21 cellular contexts compared by ENCODE assay signal in the genomic region with DNA sequence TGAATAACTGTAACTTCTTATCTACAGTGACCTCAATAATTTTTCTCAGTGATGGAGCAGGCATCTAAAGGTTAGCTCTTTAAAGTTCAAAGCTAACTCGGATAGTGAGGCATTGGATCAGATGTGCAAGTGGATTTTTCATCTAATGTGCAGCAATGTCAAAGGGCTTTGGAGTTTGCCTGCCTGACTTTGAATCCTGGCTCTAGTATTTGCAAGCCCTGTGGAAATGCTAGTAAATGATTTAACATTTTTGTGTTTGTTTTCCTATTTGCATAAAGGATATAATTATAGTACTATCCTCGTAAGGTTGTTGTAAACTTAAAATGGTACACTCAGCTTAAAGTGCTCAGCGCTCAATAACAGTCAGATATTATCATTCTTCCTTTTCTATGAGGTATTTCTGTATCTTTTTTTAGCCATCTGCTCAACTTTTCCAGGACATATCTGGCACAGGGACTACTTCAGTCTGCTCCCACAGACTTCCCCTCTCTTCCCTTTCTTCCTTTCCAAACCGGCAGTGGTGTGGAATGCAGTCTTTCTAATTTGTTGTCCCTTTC.
DNase-seq lines count a peak whose midpoint lies in the region; ATAC-seq, FAIRE-seq and TF ChIP-seq lines count a peak whose summit lies in the region.
"Had no signal": no experiment of that assay in that cellular context is flagged by ENCODE, and none has a peak within 500 bp of the region (broad histone marks: within the 10 kb centered on the region; RNA-seq: fewer than 3 reads in every experiment).

No MANE protein-coding gene starts in this region.

- DNase-seq in GM23338 (ENCODE audit: low spot score) (no peak), astrocyte (ENCODE audit: low read depth) (peak; percentile 50), left ventricle myocardium superior (no peak), progenitor cell of endocrine pancreas (ENCODE audit: low spot score, unreplicated experiment) (no peak), NCI-H526 treated with DMSO at 0.1 percent for 48 hours (lab: John Stamatoyannopoulos, UW) (no peak), A673 (ENCODE audit: low spot score) (no peak), posterior cingulate gyrus (no peak)
- DNase-seq: activated naive CD4-positive, alpha-beta T cell treated with anti-CD3 and anti-CD28 coated beads, Interleukin-2, amount 10 ng/mL, durations not matched to agents 7 days and 5 days; cerebellar nuclear complex; DMS79 treated with DMSO at 0.1 percent for 48 hours; Karpas-422; NCI-H2081 treated with DMSO at 0.1 percent for 48 hours; NK-92 treated with Interleukin-12 subunit alpha and Interleukin-12 subunit beta, amount 100 ng/mL, for 24 hours; stimulated activated CD4-positive, alpha-beta T cell treated with anti-CD3 and anti-CD28 coated beads, Interleukin-4, amount 100 ng/mL, for 1 hour; WERI-Rb-1 had no signal

- no peaks in the 10 kb centered on the region for H3K9me2 ChIP-seq in GM23338 (ENCODE audit: insufficient read depth)

- no peaks in the 10 kb centered on the region for H4K20me1 ChIP-seq in GM23338 (replicated peaks; ENCODE audit: insufficient read depth)
- no peaks in the 10 kb centered on the region for H4K20me1 ChIP-seq in astrocyte (ENCODE audit: insufficient read depth, low read length)
- H4K20me1 ChIP-seq: BLaER1 had no signal

- POLR2A ChIA-PET in A673 (lab: Charles Lee; ENCODE audit: low non-redundant PET): no interaction called here

- CTCF ChIA-PET in A673 (lab: Charles Lee): no interaction called here

- peaks cover 1% of the 10 kb centered on the region for H3K27me3 Mint-ChIP-seq in GM23338 (ENCODE audit: insufficient read depth, low read depth, poor library complexity)
- no peaks in the 10 kb centered on the region for H3K27me3 Mint-ChIP-seq in astrocyte (ENCODE audit: low read depth, unreplicated experiment)
- H3K27me3 Mint-ChIP-seq in progenitor cell of endocrine pancreas: no peaks in the 10 kb centered on the region

- no peak overlapping the region for H3K9ac ChIP-seq in astrocyte (ENCODE audit: low read length)
- H3K9ac ChIP-seq: BLaER1 had no signal

- no TSS peak for BruUV-seq in A673 (replicated peaks; lab: Mats Ljungman, UMichigan)

- H3K36me3 Mint-ChIP-seq in GM23338 (ENCODE audit: low read depth) (no peaks in the 10 kb centered on the region), astrocyte (ENCODE audit: low read depth, unreplicated experiment) (no peaks in the 10 kb centered on the region), progenitor cell of endocrine pancreas (ENCODE audit: insufficient read depth) (no peaks in the 10 kb centered on the region)
- H3K36me3 Mint-ChIP-seq: activated naive CD4-positive, alpha-beta T cell treated with anti-CD3 and anti-CD28 coated beads, Interleukin-2, amount 10 ng/mL, durations not matched to agents 7 days and 5 days had no signal

- FAIRE-seq in astrocyte (lab: Jason Lieb, UNC): peak; percentile 45
- FAIRE-seq: GM12878, urothelium cell line had no signal

- H3K36me3 ChIP-seq in GM23338 (ENCODE audit: insufficient read depth): no peaks in the 10 kb centered on the region
- H3K36me3 ChIP-seq in astrocyte (ENCODE audit: insufficient read depth, low read length): no peaks in the 10 kb centered on the region
- no peaks in the 10 kb centered on the region for H3K36me3 ChIP-seq in A673 (ENCODE audit: insufficient read depth, low read length, poor library complexity, severe bottlenecking)
- H3K36me3 ChIP-seq: BLaER1, WERI-Rb-1 had no signal

- no peak overlapping the region for H3K4me3 ChIP-seq in GM23338
- no peak overlapping the region for H3K4me3 ChIP-seq in astrocyte (ENCODE audit: insufficient read depth, low read depth, low read length)
- no peak overlapping the region for H3K4me3 ChIP-seq in A673 (ENCODE audit: low read depth, low read length, poor library complexity, severe bottlenecking)
- H3K4me3 ChIP-seq: BLaER1, GM12878, SK-N-MC had no signal

- H3K4me3 Mint-ChIP-seq in GM23338: no peak overlapping the region
- H3K4me3 Mint-ChIP-seq in astrocyte (ENCODE audit: unreplicated experiment): peak overlapping the region; percentile 34
- H3K4me3 Mint-ChIP-seq in progenitor cell of endocrine pancreas (ENCODE audit: low read depth): peak overlapping the region; percentile 8
- H3K4me3 Mint-ChIP-seq: activated naive CD4-positive, alpha-beta T cell treated with anti-CD3 and anti-CD28 coated beads, Interleukin-2, amount 10 ng/mL, durations not matched to agents 7 days and 5 days had no signal

- intact Hi-C loops in left ventricle myocardium superior (cut with micrococcal nuclease) (no loop called here), A673 (cut with micrococcal nuclease; ENCODE audit: unreplicated experiment) (no loop called here), posterior cingulate gyrus (cut with DNase I) (no loop called here)

- peak overlapping the region; percentile 0; the same call in 1 of the 2 replicates for H3K27ac Mint-ChIP-seq in GM23338
- H3K27ac Mint-ChIP-seq in astrocyte (ENCODE audit: unreplicated experiment): peak overlapping the region; percentile 36
- H3K27ac Mint-ChIP-seq in progenitor cell of endocrine pancreas: peak overlapping the region; percentile 62
- H3K27ac Mint-ChIP-seq: activated naive CD4-positive, alpha-beta T cell treated with anti-CD3 and anti-CD28 coated beads, Interleukin-2, amount 10 ng/mL, durations not matched to agents 7 days and 5 days had no signal

- H3K4me1 ChIP-seq in GM23338 (ENCODE audit: insufficient read depth): no peaks in the 10 kb centered on the region
- no peaks in the 10 kb centered on the region for H3K4me1 ChIP-seq in astrocyte (ENCODE audit: insufficient read depth, low read length)
- H3K4me1 ChIP-seq in A673 (ENCODE audit: insufficient read depth, low read length, poor library complexity, severe bottlenecking): no peaks in the 10 kb centered on the region
- H3K4me1 ChIP-seq: BLaER1 had no signal

- H3K79me2 ChIP-seq in GM23338 (replicated peaks; ENCODE audit: insufficient read depth) (no peaks in the 10 kb centered on the region), astrocyte (ENCODE audit: insufficient read depth, low read length) (no peaks in the 10 kb centered on the region)

- no peaks in the 10 kb centered on the region for H3F3A ChIP-seq in GM23338 (replicated peaks; ENCODE audit: low read depth)

- ATAC-seq in GM23338 (no peak; the same call in 2 of the 3 replicates), left ventricle myocardium superior (peak; percentile 75), HG02884 (IDR thresholded peaks at IDR 0.05; ENCODE audit: unreplicated experiment) (no peak)
- ATAC-seq: GM12878 had no signal

- no peaks in the 10 kb centered on the region for H3K9me3 ChIP-seq in astrocyte (ENCODE audit: insufficient read depth, low read depth, low read length)
- H3K9me3 ChIP-seq in A673 (ENCODE audit: low read depth, low read length, poor library complexity, severe bottlenecking): no peaks in the 10 kb centered on the region
- H3K9me3 ChIP-seq: BLaER1 had no signal

- H3K4me1 Mint-ChIP-seq in GM23338 (peaks cover 12% of the 10 kb centered on the region; the same call in 2 of the 3 replicates), astrocyte (ENCODE audit: low read depth, unreplicated experiment) (peaks cover 7% of the 10 kb centered on the region), progenitor cell of endocrine pancreas (ENCODE audit: low read depth) (peaks cover 56% of the 10 kb centered on the region)
- H3K4me1 Mint-ChIP-seq: activated naive CD4-positive, alpha-beta T cell treated with anti-CD3 and anti-CD28 coated beads, Interleukin-2, amount 10 ng/mL, durations not matched to agents 7 days and 5 days had no signal

- H3K9me3 Mint-ChIP-seq in GM23338 (no peaks in the 10 kb centered on the region), astrocyte (ENCODE audit: unreplicated experiment) (no peaks in the 10 kb centered on the region), progenitor cell of endocrine pancreas (ENCODE audit: low read depth) (no peaks in the 10 kb centered on the region)
- H3K9me3 Mint-ChIP-seq: activated naive CD4-positive, alpha-beta T cell treated with anti-CD3 and anti-CD28 coated beads, Interleukin-2, amount 10 ng/mL, durations not matched to agents 7 days and 5 days had no signal

- H3K27me3 ChIP-seq in GM23338 (ENCODE audit: insufficient read depth): no peaks in the 10 kb centered on the region
- H3K27me3 ChIP-seq in astrocyte (ENCODE audit: insufficient read depth, low read length): no peaks in the 10 kb centered on the region
- peaks cover 3% of the 10 kb centered on the region for H3K27me3 ChIP-seq in A673 (replicated peaks; ENCODE audit: insufficient read depth, low read depth, low read length, poor library complexity)
- H3K27me3 ChIP-seq: BLaER1 had no signal

- no peak overlapping the region for H3K27ac ChIP-seq in GM23338 (ENCODE audit: low read depth)
- H3K27ac ChIP-seq in astrocyte (ENCODE audit: low read depth, low read length): no peak overlapping the region
- no peak overlapping the region for H3K27ac ChIP-seq in A673 (ENCODE audit: low read depth, low read length, poor library complexity, severe bottlenecking)
- H3K27ac ChIP-seq: BLaER1, HL-60, SK-N-MC, WERI-Rb-1 had no signal

- H3K4me2 ChIP-seq in GM23338 (no peak overlapping the region), astrocyte (ENCODE audit: low read length) (no peak overlapping the region)
- H3K4me2 ChIP-seq: BLaER1 had no signal

- peak overlapping the region; percentile 10; the same call in 1 of the 2 replicates for H2AFZ ChIP-seq in GM23338
- H2AFZ ChIP-seq in astrocyte (ENCODE audit: low read depth, low read length): no peak overlapping the region

- TF ChIP-seq CTCF in GM23338 (conservative IDR thresholded peaks at IDR 0.05; ENCODE audit: low read depth in 2 of 2) (no peak), astrocyte (IDR thresholded peaks at IDR 0.05; ENCODE audit: insufficient read depth, low read depth, low read length) (no peak), progenitor cell of endocrine pancreas (IDR thresholded peaks at IDR 0.05; ENCODE audit: unreplicated experiment) (no peak), A673 (conservative IDR thresholded peaks at IDR 0.05; ENCODE audit: low read depth, low read length) (no peak)

TF ChIP-seq in GM23338, 12 proteins besides CTCF, POLR2A, EP300 and RAD21 (continues in another document):
- TF ChIP-seq ZNF114 (CRISPR knock-in tag; IDR thresholded peaks at IDR 0.05): no peak
- no peak for TF ChIP-seq CREB1 (CRISPR knock-in tag; IDR thresholded peaks at IDR 0.05; ENCODE audit: low read depth)
- no peak for TF ChIP-seq JUNB (IDR thresholded peaks at IDR 0.05; ENCODE audit: unreplicated experiment)

Comparison
In these comparisons a context has a peak if more than half of its experiments do, and no peak if none do; other contexts are left out.
1. H3K27ac Mint-ChIP-seq: peak in every context shown above with its lines; median percentile 62 in progenitor cell of endocrine pancreas; 36 in astrocyte; 0 in GM23338.